10 cellular contexts compared by ENCODE assay signal in the genomic region with DNA sequence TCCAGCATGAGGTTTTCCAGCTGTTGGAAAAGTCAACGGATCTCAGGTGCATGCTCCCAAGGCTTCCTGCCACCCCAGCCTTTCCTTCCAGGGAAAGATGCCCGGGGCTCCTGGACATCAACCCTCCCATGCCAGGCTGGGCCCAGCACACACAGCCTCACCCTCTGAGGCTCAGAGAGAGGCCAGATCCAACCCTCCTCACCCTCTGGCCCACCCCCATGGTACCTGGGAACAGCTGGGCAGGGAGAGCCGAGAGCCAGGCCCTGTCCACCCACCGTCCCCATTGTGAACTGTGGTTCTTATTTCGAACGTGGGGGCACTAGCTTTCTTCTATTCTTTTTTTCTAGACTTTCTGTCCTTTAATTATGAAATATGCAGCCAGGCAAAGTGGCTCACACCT. TPM values are rescaled to one million over a fixed set of nuclear protein-coding genes. Genes with fewer than 3 reads are reported as not detected.
"Had no signal": no experiment of that assay in that cellular context is flagged by ENCODE, and none has a peak within 500 bp of the region (broad histone marks: within the 10 kb centered on the region; RNA-seq: fewer than 3 reads in every experiment).

No MANE protein-coding gene starts in this region.

- DNase-seq: GM23248, GOT3, HCEC 1CT, HFFc6, KBM-7 had no signal

- FAIRE-seq: H54, HepG2 had no signal

- H3K27ac ChIP-seq: GM23248, HL-60 had no signal

- H3K9ac ChIP-seq: GM23248 had no signal

- H2AFZ ChIP-seq: GM23248 had no signal

- ATAC-seq: HepG2 had no signal

- H3K4me3 ChIP-seq: GM23248 had no signal

RNA-seq across cellular contexts. Expression of a gene that starts 9.9 kb away (rescaled TPM):
- total RNA-seq: GM23248, HT1080 had no signal
- polyA plus RNA-seq: IgD-negative memory B cell had no signal

RNA-seq across cellular contexts. Expression of a gene that starts 18.2 kb away (rescaled TPM):
- total RNA-seq: GM23248, HepG2, HFFc6 had no signal
- polyA plus RNA-seq: GM23248, HepG2, IgD-negative memory B cell had no signal
